ENCODE assay signal across 28 cellular contexts in the genomic region with DNA sequence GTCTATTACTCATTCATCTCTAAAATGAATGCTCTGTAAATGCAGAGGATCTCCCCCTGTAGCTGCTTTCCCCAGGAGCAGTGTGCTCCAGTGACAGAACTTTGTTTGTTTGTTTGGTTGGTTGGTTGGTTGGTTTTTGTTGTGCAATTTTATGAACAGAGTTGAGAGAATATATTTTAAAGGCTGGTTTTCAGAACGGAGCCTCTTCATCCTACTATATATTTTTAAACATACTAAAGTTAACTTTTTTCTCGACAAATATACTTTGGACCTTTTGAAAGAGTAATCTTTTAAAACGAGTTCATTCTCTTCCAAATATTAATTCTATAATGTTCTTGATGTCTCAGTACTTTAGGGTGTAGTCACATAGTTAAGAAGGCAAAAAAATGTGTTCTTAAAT. TPM values are rescaled to one million over a fixed set of nuclear protein-coding genes. Genes with fewer than 3 reads are reported as not detected.
A peak's percentile ranks its signal among the peaks of the same experiment; 100 is the strongest.
DNase-seq lines count a peak whose midpoint lies in the region; ATAC-seq and TF ChIP-seq lines count a peak whose summit lies in the region.
"Had no signal": no experiment of that assay in that cellular context is flagged by ENCODE, and none has a peak within 500 bp of the region (broad histone marks: within the 10 kb centered on the region; RNA-seq: fewer than 3 reads in every experiment).

No MANE protein-coding gene starts in this region.

- no peak overlapping the region for H3K9ac ChIP-seq in mammary epithelial cell (ENCODE audit: insufficient read depth, low read length)

- CTCF ChIA-PET in mammary epithelial cell (lab: Charles Lee; ENCODE audit: low non-redundant PET): no interaction called here

- peaks cover 8% of the 10 kb centered on the region for H3K27me3 ChIP-seq in mammary epithelial cell (ENCODE audit: insufficient read depth, low read length)
- H3K27me3 ChIP-seq: stomach had no signal

- intact Hi-C loops in mammary epithelial cell (cut with micrococcal nuclease): no loop called here

- no peaks in the 10 kb centered on the region for H3K4me1 ChIP-seq in mammary epithelial cell (ENCODE audit: insufficient read depth, low read length)
- H3K4me1 ChIP-seq: Caco-2, stomach had no signal

- H3K4me2 ChIP-seq in mammary epithelial cell (ENCODE audit: insufficient read depth, low read depth, low read length): no peak overlapping the region

- H2AFZ ChIP-seq in mammary epithelial cell (ENCODE audit: low read depth, low read length): no peak overlapping the region

- no peaks in the 10 kb centered on the region for H4K20me1 ChIP-seq in mammary epithelial cell (ENCODE audit: insufficient read depth, low read length)

- 54% methylated on average over 3 of the region's 3 CpGs for WGBS in mammary epithelial cell (ENCODE audit: low coverage, missing lambda C conversion rate)

- no peaks in the 10 kb centered on the region for H3K4me1 Mint-ChIP-seq in T-helper 17 cell
- H3K4me1 Mint-ChIP-seq: activated CD4-positive, alpha-beta memory T cell treated with anti-CD3 and anti-CD28 coated beads, Interleukin-2, amount 10 ng/mL, durations not matched to agents 7 days and 5 days; CD14-positive monocyte; central memory CD8-positive, alpha-beta T cell; memory B cell; nephron progenitor cell had no signal

- no peak for TF ChIP-seq CTCF in mammary epithelial cell (conservative IDR thresholded peaks at IDR 0.05 in 1 of 2, IDR thresholded peaks at IDR 0.05 in 1 of 2; ENCODE audit: extremely low read depth in 1 of 2, insufficient read depth in 1 of 2, low read depth in 1 of 2, low read length in 2 of 2)

- dilution Hi-C loops in mammary epithelial cell (cut with HindIII; ENCODE audit: low sequenced_read_pairs): no loop called here

- no peak overlapping the region for H3K27ac Mint-ChIP-seq in T-helper 17 cell
- H3K27ac Mint-ChIP-seq: activated CD4-positive, alpha-beta memory T cell treated with anti-CD3 and anti-CD28 coated beads, Interleukin-2, amount 10 ng/mL, durations not matched to agents 7 days and 5 days; activated naive CD4-positive, alpha-beta T cell treated with anti-CD3 and anti-CD28 coated beads for 36 hours; activated T-helper 1 cell treated with anti-CD3 and anti-CD28 coated beads, Interleukin-12 subunit alpha, Interleukin-12 subunit beta, Interleukin-2, Interleukin-4 antibody, amounts not matched to agents 30 ng/mL and 10 ng/mL and 1 ng/mL, durations not matched to agents 14 hours and 24 hours and 36 hours; CD14-positive monocyte; effector memory CD8-positive, alpha-beta T cell; memory B cell; nephron progenitor cell; T-helper 1 cell treated with Interleukin-12 subunit alpha and Interleukin-12 subunit beta and Interleukin-4 antibody, amounts not matched to agents 30 μg/mL and 1 μg/mL, for 36 hours had no signal

- H3K79me2 ChIP-seq in mammary epithelial cell (ENCODE audit: insufficient read depth, low read length): no peaks in the 10 kb centered on the region

- no peak overlapping the region for H3K4me3 Mint-ChIP-seq in T-helper 17 cell
- H3K4me3 Mint-ChIP-seq: activated CD4-positive, alpha-beta memory T cell treated with anti-CD3 and anti-CD28 coated beads, Interleukin-2, amount 10 ng/mL, durations not matched to agents 7 days and 5 days; activated naive CD4-positive, alpha-beta T cell treated with anti-CD3 and anti-CD28 coated beads for 36 hours; activated T-helper 1 cell treated with anti-CD3 and anti-CD28 coated beads, Interleukin-12 subunit alpha, Interleukin-12 subunit beta, Interleukin-2, Interleukin-4 antibody, amounts not matched to agents 30 ng/mL and 10 ng/mL and 1 ng/mL, durations not matched to agents 14 hours and 24 hours and 36 hours; CD14-positive monocyte; central memory CD8-positive, alpha-beta T cell; effector memory CD8-positive, alpha-beta T cell; memory B cell; nephron progenitor cell; T-helper 1 cell treated with Interleukin-12 subunit alpha and Interleukin-12 subunit beta and Interleukin-4 antibody, amounts not matched to agents 30 μg/mL and 1 μg/mL, for 36 hours had no signal

- H3K27me3 Mint-ChIP-seq in T-helper 17 cell: peaks cover 78% of the 10 kb centered on the region

- H3K27ac ChIP-seq in mammary epithelial cell (ENCODE audit: insufficient read depth, low read depth, low read length): no peak overlapping the region
- H3K27ac ChIP-seq: stomach had no signal

- no peak overlapping the region for H3K4me3 ChIP-seq in mammary epithelial cell (replicated peaks in 1 of 3; ENCODE audit: insufficient read depth in 1 of 3, low read depth in 2 of 3, low read length in 3 of 3)
- H3K4me3 ChIP-seq: stomach had no signal

- H3K9me3 ChIP-seq in mammary epithelial cell (replicated peaks; ENCODE audit: insufficient read depth, low read length): no peaks in the 10 kb centered on the region
- no peaks in the 10 kb centered on the region for H3K9me3 ChIP-seq in T-helper 17 cell (ENCODE audit: control insufficient read depth, low read length, poor library complexity, severe bottlenecking)
- H3K9me3 ChIP-seq: Caco-2, stomach had no signal

- peak; percentile 97 for DNase-seq in DMS53 treated with DMSO at 0.1 percent for 48 hours (lab: John Stamatoyannopoulos, UW; ENCODE audit: unreplicated experiment)
- no peak for DNase-seq in DMS53 (lab: John Stamatoyannopoulos, UW)
- DNase-seq in NCI-H2196 treated with DMSO at 0.1 percent for 48 hours (lab: John Stamatoyannopoulos, UW; ENCODE audit: unreplicated experiment): peak; percentile 96
- no peak for DNase-seq in NCI-H2196 (lab: John Stamatoyannopoulos, UW; ENCODE audit: unreplicated experiment)
- DNase-seq in HCEC 1CT: peak; percentile 82
- peak; percentile 73 for DNase-seq in RKO (ENCODE audit: low spot score)
- DNase-seq in mammary epithelial cell: no peak
- DNase-seq in T-helper 17 cell: no peak
- DNase-seq: activated CD4-positive, alpha-beta memory T cell treated with anti-CD3 and anti-CD28 coated beads, Interleukin-2, amount 10 ng/mL, durations not matched to agents 7 days and 5 days; activated CD4-positive, alpha-beta T cell treated with anti-CD3 and anti-CD28 coated beads for 1 hour; activated CD8-positive, alpha-beta memory T cell treated with anti-CD3 and anti-CD28 coated beads, Interleukin-2, amount 50 U/mL, for 4 hours; activated naive CD4-positive, alpha-beta T cell treated with anti-CD3 and anti-CD28 coated beads for 36 hours; Caco-2; effector memory CD8-positive, alpha-beta T cell; NCI-H1048; nephron progenitor cell; stimulated activated CD4-positive, alpha-beta T cell treated with anti-CD3 and anti-CD28 coated beads, Interleukin-4, amount 100 ng/mL, for 1 hour; stomach had no signal

- in situ Hi-C loops in mammary epithelial cell (cut with MboI; ENCODE audit: low sequenced_read_pairs in 2 of 2): no loop called here

- no peaks in the 10 kb centered on the region for H3K36me3 Mint-ChIP-seq in T-helper 17 cell (ENCODE audit: low read depth)
- H3K36me3 Mint-ChIP-seq: CD14-positive monocyte, memory B cell had no signal

- ATAC-seq in T-helper 17 cell: no peak
- ATAC-seq: effector memory CD8-positive, alpha-beta T cell; left lobe of liver had no signal

- no TSS peak for BruUV-seq in mammary epithelial cell (replicated peaks; lab: Mats Ljungman, UMichigan)

- no peaks in the 10 kb centered on the region for H3K36me3 ChIP-seq in mammary epithelial cell (ENCODE audit: insufficient read depth, low read length)
- H3K36me3 ChIP-seq: stomach had no signal

RNA-seq across cellular contexts. Expression of a gene that starts 20.2 kb away (rescaled TPM):
- total RNA-seq in mammary epithelial cell (under 1 TPM; under 0.01 to 0.07 TPM), T-helper 17 cell (under 1 TPM; 0.05 to 0.23 TPM)
- polyA plus RNA-seq in mammary epithelial cell: 0.27 TPM
- polyA minus RNA-seq in mammary epithelial cell: 0.05 TPM
- total RNA-seq: A172; activated CD4-positive, alpha-beta memory T cell treated with anti-CD3 and anti-CD28 coated beads, Interleukin-2, amount 10 ng/mL, durations not matched to agents 7 days and 5 days; activated naive CD4-positive, alpha-beta T cell treated with anti-CD3 and anti-CD28 coated beads for 36 hours; activated T-helper 1 cell treated with anti-CD3 and anti-CD28 coated beads, Interleukin-12 subunit alpha, Interleukin-12 subunit beta, Interleukin-2, Interleukin-4 antibody, amounts not matched to agents 30 ng/mL and 10 ng/mL and 1 ng/mL, durations not matched to agents 14 hours and 24 hours and 36 hours; left lobe of liver; LHCN-M2; NCI-H460; osteoblast had no signal
- polyA plus RNA-seq: CD14-positive monocyte had no signal

Comparison
In these comparisons a context has a peak if more than half of its experiments do, and no peak if none do; other contexts are left out.
1. DNase-seq: peak in DMS53 treated with DMSO at 0.1 percent for 48 hours (single experiment), NCI-H2196 treated with DMSO at 0.1 percent for 48 hours (single experiment), HCEC 1CT (single experiment) and RKO (single experiment); none in DMS53 (single experiment), NCI-H2196 (single experiment), mammary epithelial cell (single experiment) and T-helper 17 cell (0 of 3).